In genomic region chr19:38656171-38656981, GRCh38 we compare ENCODE assay signal across 8 cellular contexts. TPM values are rescaled to one million over a fixed set of nuclear protein-coding genes. Genes with fewer than 3 reads are reported as not detected.
A peak's percentile ranks its signal among the peaks of the same experiment; 100 is the strongest.
DNase-seq lines count a peak whose midpoint lies in the region; ATAC-seq and TF ChIP-seq lines count a peak whose summit lies in the region.

No MANE protein-coding gene starts in this region.

- no peaks in the 10 kb centered on the region for H3K36me3 ChIP-seq in CD8-positive, alpha-beta T cell (ENCODE audit: insufficient read depth, low read length)
- H3K36me3 ChIP-seq in RWPE2 (ENCODE audit: low read depth) = peaks cover 81% of the 10 kb centered on the region

- no peak overlapping the region for H3K27ac ChIP-seq in CD8-positive, alpha-beta T cell (ENCODE audit: low read depth, low read length)
- peak overlapping the region; percentile 100 for H3K27ac ChIP-seq in RWPE2 (ENCODE audit: poor library complexity, severe bottlenecking)

- H3K4me3 ChIP-seq in CD8-positive, alpha-beta T cell (ENCODE audit: low read depth, low read length) = peak overlapping the region; percentile 10
- no peak overlapping the region for H3K4me3 ChIP-seq in RWPE2 (ENCODE audit: severe bottlenecking)
- no peak overlapping the region for H3K4me3 ChIP-seq in choroid plexus epithelial cell (ENCODE audit: low read depth, low read length)

- intact Hi-C loops in CD8-positive, alpha-beta T cell (cut with DNase I, micrococcal nuclease) = loop anchor here (1.0 to 5.0 kb wide), 2 partner anchors 9 to 36 kb away; partner anchors contain the start of gene ACTN4 (in 2 of the 2)

- CTCF ChIA-PET in CD8-positive, alpha-beta T cell (lab: Charles Lee) = interaction anchor here (1.0 to 1.9 kb wide), 5 partner anchors 9 to 48 kb away, joined by 3 to 6 read pairs (median 4); partner anchors contain the start of gene ACTN4

- peaks cover 64% of the 10 kb centered on the region for H3K4me1 Mint-ChIP-seq in CD8-positive, alpha-beta T cell (ENCODE audit: low read depth)
- peaks cover 96% of the 10 kb centered on the region for H3K4me1 Mint-ChIP-seq in nephron

- peaks cover 32% of the 10 kb centered on the region for H3K27me3 Mint-ChIP-seq in CD8-positive, alpha-beta T cell (ENCODE audit: low read depth)
- H3K27me3 Mint-ChIP-seq in nephron (ENCODE audit: low read depth) = no peaks in the 10 kb centered on the region

- H3K4me3 Mint-ChIP-seq in CD8-positive, alpha-beta T cell = peak overlapping the region; percentile 58
- peak overlapping the region; percentile 13 to 52 (median 30) for H3K4me3 Mint-ChIP-seq in nephron

- ATAC-seq in CD8-positive, alpha-beta T cell = peak; percentile 85
- ATAC-seq in RWPE2 (ENCODE audit: low read depth) = peak; percentile 10; the same call in 1 of the 3 replicates
- no peak for ATAC-seq in GM19463 (IDR thresholded peaks at IDR 0.05; ENCODE audit: unreplicated experiment)
- no peak for ATAC-seq in HG03565 (IDR thresholded peaks at IDR 0.05; ENCODE audit: unreplicated experiment)

- POLR2A ChIA-PET in CD8-positive, alpha-beta T cell (lab: Charles Lee) = interaction anchor here (0.7 to 1.5 kb wide), 5 partner anchors 7 to 193 kb away, joined by 3 to 5 read pairs (median 3); partner anchors contain the start of gene ACTN4

- peaks cover 7% of the 10 kb centered on the region for H3K36me3 Mint-ChIP-seq in CD8-positive, alpha-beta T cell
- peaks cover 22% of the 10 kb centered on the region for H3K36me3 Mint-ChIP-seq in nephron (ENCODE audit: low read depth)

- peaks cover 39% of the 10 kb centered on the region for H3K4me1 ChIP-seq in CD8-positive, alpha-beta T cell (ENCODE audit: insufficient read depth, low read length)
- H3K4me1 ChIP-seq in RWPE2 (ENCODE audit: insufficient read depth, poor library complexity, severe bottlenecking) = peaks cover 93% of the 10 kb centered on the region

- no peaks in the 10 kb centered on the region for H3K9me3 Mint-ChIP-seq in CD8-positive, alpha-beta T cell
- no peaks in the 10 kb centered on the region for H3K9me3 Mint-ChIP-seq in nephron

- H3K27me3 ChIP-seq in CD8-positive, alpha-beta T cell (ENCODE audit: insufficient read depth, low read length) = peaks cover 14% of the 10 kb centered on the region
- H3K27me3 ChIP-seq in RWPE2 (ENCODE audit: insufficient read depth, poor library complexity, severe bottlenecking) = no peaks in the 10 kb centered on the region

- no peaks in the 10 kb centered on the region for H3K9me3 ChIP-seq in CD8-positive, alpha-beta T cell (ENCODE audit: low read length)
- no peaks in the 10 kb centered on the region for H3K9me3 ChIP-seq in RWPE2 (ENCODE audit: severe bottlenecking)

- peak overlapping the region; percentile 77 for H3K27ac Mint-ChIP-seq in CD8-positive, alpha-beta T cell
- peak overlapping the region; percentile 90 to 98 (median 93) for H3K27ac Mint-ChIP-seq in nephron

- peak in 4 of 7 experiments; percentile 21 to 69 (median 56) for DNase-seq in CD8-positive, alpha-beta T cell
- DNase-seq in RWPE2 (ENCODE audit: low spot score) (no peak), choroid plexus epithelial cell (ENCODE audit: low read depth) (peak; percentile 84), NCI-H526 (lab: John Stamatoyannopoulos, UW) (no peak), DMS114 treated with DMSO at 0.1 percent for 48 hours (lab: John Stamatoyannopoulos, UW; ENCODE audit: unreplicated experiment) (no peak)

- TF ChIP-seq CTCF in CD8-positive, alpha-beta T cell (IDR thresholded peaks at IDR 0.05) = no peak
- TF ChIP-seq CTCF in RWPE2 (IDR thresholded peaks at IDR 0.05; ENCODE audit: poor library complexity, severe bottlenecking) (no peak), choroid plexus epithelial cell (conservative IDR thresholded peaks at IDR 0.05; ENCODE audit: low read depth, low read length) (no peak), nephron (IDR thresholded peaks at IDR 0.05; ENCODE audit: unreplicated experiment in 3 of 3) (no peak)

RNA-seq across cellular contexts. Expression of gene ACTN4, which starts 8.9 kb away (rescaled TPM):
- total RNA-seq in CD8-positive, alpha-beta T cell = 100 to 1,000 TPM; 110 to 111 TPM

RNA-seq across cellular contexts. Expression of gene EIF3K, which starts 37.4 kb away (rescaled TPM):
- 100 to 1,000 TPM; 313 to 315 TPM for total RNA-seq in CD8-positive, alpha-beta T cell

RNA-seq across cellular contexts. Expression of gene MAP4K1, which starts 38.6 kb away (rescaled TPM):
- total RNA-seq in CD8-positive, alpha-beta T cell = 100 to 1,000 TPM; 135 to 151 TPM

Comparison
In these comparisons a context has a peak if more than half of its experiments do, and no peak if none do; other contexts are left out.
1. ATAC-seq: peak in CD8-positive, alpha-beta T cell (single experiment) and RWPE2 (single experiment); none in GM19463 (single experiment) and HG03565 (single experiment).
2. DNase-seq: peak in CD8-positive, alpha-beta T cell (4 of 7) and choroid plexus epithelial cell (single experiment); none in RWPE2 (single experiment), NCI-H526 (0 of 2) and DMS114 treated with DMSO at 0.1 percent for 48 hours (single experiment).